In genomic region chr16:89893642-89894548, GRCh38 we compare ENCODE assay signal across 18 cellular contexts.
"Had no signal": no experiment of that assay in that cellular context is flagged by ENCODE, and none has a peak within 500 bp of the region (broad histone marks: within the 10 kb centered on the region; RNA-seq: fewer than 3 reads in every experiment).

No MANE protein-coding gene starts in this region.

- H3K27ac ChIP-seq: ascending aorta, breast epithelium, esophagus muscularis mucosa, heart right ventricle, tibial nerve, vagina, WERI-Rb-1 had no signal

- H3K4me3 ChIP-seq: ascending aorta, breast epithelium, esophagus muscularis mucosa, heart right ventricle, tibial nerve, vagina had no signal

- H3K27me3 Mint-ChIP-seq: activated naive CD4-positive, alpha-beta T cell treated with anti-CD3 and anti-CD28 coated beads, Interleukin-2, amount 50 U/mL, for 24 hours; dendritic cell treated with granulocyte-macrophage colony-stimulating factor and Interleukin-4, amounts not matched to agents 40 ng/mL and 50 ng/mL, for 4 days; progenitor cell of endocrine pancreas; stimulated activated naive CD8-positive, alpha-beta T cell treated with anti-CD3 and anti-CD28 coated beads, Interleukin-15, Interleukin-2, amounts not matched to agents 100 ng/mL and 50 ng/mL, for 24 hours had no signal

- DNase-seq: activated CD4-positive, alpha-beta T cell treated with anti-CD3 and anti-CD28 coated beads for 1 hour; activated CD4-positive, alpha-beta T cell treated with anti-CD3 and anti-CD28 coated beads, Interleukin-2, amount 50 U/mL, for 4 hours; activated gamma-delta T cell; activated T-cell treated with anti-CD3 and anti-CD28 coated beads, Interleukin-2, amount 50 U/mL, for 72 hours; effector memory CD4-positive, alpha-beta T cell; heart right ventricle; stimulated activated CD4-positive, alpha-beta T cell treated with anti-CD3 and anti-CD28 coated beads, Interleukin-2, amount 100 ng/mL, for 24 hours; WERI-Rb-1 had no signal

- ATAC-seq: activated T-cell treated with anti-CD3 and anti-CD28 coated beads, Interleukin-2, amount 50 U/mL, for 72 hours had no signal

- H3K9me3 Mint-ChIP-seq: activated naive CD4-positive, alpha-beta T cell treated with anti-CD3 and anti-CD28 coated beads, Interleukin-2, amount 50 U/mL, for 24 hours; activated T-cell treated with anti-CD3 and anti-CD28 coated beads, Interleukin-2, amount 50 U/mL, for 72 hours; dendritic cell treated with granulocyte-macrophage colony-stimulating factor and Interleukin-4, amounts not matched to agents 40 ng/mL and 50 ng/mL, for 4 days; mesothelial cell of epicardium; stimulated activated naive CD8-positive, alpha-beta T cell treated with anti-CD3 and anti-CD28 coated beads, Interleukin-15, Interleukin-2, amounts not matched to agents 100 ng/mL and 50 ng/mL, for 24 hours had no signal

- H3K4me3 Mint-ChIP-seq: activated naive CD4-positive, alpha-beta T cell treated with anti-CD3 and anti-CD28 coated beads, Interleukin-2, amount 50 U/mL, for 24 hours; activated T-cell treated with anti-CD3 and anti-CD28 coated beads, Interleukin-2, amount 50 U/mL, for 72 hours; dendritic cell treated with granulocyte-macrophage colony-stimulating factor and Interleukin-4, amounts not matched to agents 40 ng/mL and 50 ng/mL, for 4 days; mesothelial cell of epicardium; stimulated activated naive CD8-positive, alpha-beta T cell treated with anti-CD3 and anti-CD28 coated beads, Interleukin-15, Interleukin-2, amounts not matched to agents 100 ng/mL and 50 ng/mL, for 24 hours had no signal

- H3K36me3 ChIP-seq: WERI-Rb-1 had no signal

- H3K27me3 ChIP-seq: ascending aorta, breast epithelium, esophagus muscularis mucosa, heart right ventricle, tibial nerve, vagina had no signal

- H3K27ac Mint-ChIP-seq: activated naive CD4-positive, alpha-beta T cell treated with anti-CD3 and anti-CD28 coated beads, Interleukin-2, amount 50 U/mL, for 24 hours; activated T-cell treated with anti-CD3 and anti-CD28 coated beads, Interleukin-2, amount 50 U/mL, for 72 hours; dendritic cell treated with granulocyte-macrophage colony-stimulating factor and Interleukin-4, amounts not matched to agents 40 ng/mL and 50 ng/mL, for 4 days; mesothelial cell of epicardium; progenitor cell of endocrine pancreas; stimulated activated naive CD8-positive, alpha-beta T cell treated with anti-CD3 and anti-CD28 coated beads, Interleukin-15, Interleukin-2, amounts not matched to agents 100 ng/mL and 50 ng/mL, for 24 hours had no signal

- H3K9me3 ChIP-seq: ascending aorta, breast epithelium, esophagus muscularis mucosa, heart right ventricle, tibial nerve, vagina had no signal

- H3K4me1 ChIP-seq: ascending aorta, breast epithelium, esophagus muscularis mucosa, vagina had no signal

- H3K4me1 Mint-ChIP-seq: mesothelial cell of epicardium had no signal
